14 cellular contexts compared by ENCODE assay signal in genomic region chr2:213016166-213016983, GRCh38.
DNase-seq lines count a peak whose midpoint lies in the region; ATAC-seq and TF ChIP-seq lines count a peak whose summit lies in the region.
"Had no signal": no experiment of that assay in that cellular context is flagged by ENCODE, and none has a peak within 500 bp of the region (broad histone marks: within the 10 kb centered on the region; RNA-seq: fewer than 3 reads in every experiment).

No MANE protein-coding gene starts in this region.

- H3K27me3 Mint-ChIP-seq in CD4-positive, CD25-positive, alpha-beta regulatory T cell: no peaks in the 10 kb centered on the region

- peak overlapping the region; percentile 94 for H3K27ac ChIP-seq in CD4-positive, CD25-positive, alpha-beta regulatory T cell (ENCODE audit: insufficient read depth, low read length, poor library complexity, severe bottlenecking)
- no peak overlapping the region for H3K27ac ChIP-seq in tibial nerve
- H3K27ac ChIP-seq: PC-9, vagina had no signal

- in situ Hi-C loops in GM18951 (cut with MboI; ENCODE audit: low sequenced_read_pairs, unreplicated experiment): no loop called here

- no peak for DNase-seq in CD4-positive, CD25-positive, alpha-beta regulatory T cell
- no peak for DNase-seq in NCI-H2081 treated with DMSO at 0.1 percent for 48 hours (lab: John Stamatoyannopoulos, UW)
- DNase-seq in tibial nerve (ENCODE audit: low spot score in 2 of 2): no peak
- DNase-seq: activated effector memory CD4-positive, alpha-beta T cell treated with Interleukin-2 at 50 U/mL for 16 hours; NCI-H187 treated with DMSO at 0.1 percent for 48 hours; PC-9 had no signal

- peak overlapping the region; percentile 49 to 72 (median 68) for H3K4me3 Mint-ChIP-seq in CD4-positive, CD25-positive, alpha-beta regulatory T cell
- H3K4me3 Mint-ChIP-seq: GM23338 had no signal

- H3K4me1 Mint-ChIP-seq in CD4-positive, CD25-positive, alpha-beta regulatory T cell: peaks cover 53 to 85% (median 70%) of the 10 kb centered on the region in 4 donors
- H3K4me1 Mint-ChIP-seq: GM23338 had no signal

- TF ChIP-seq CTCF in tibial nerve (IDR thresholded peaks at IDR 0.05): no peak

- peak overlapping the region; percentile 79 for H3K4me3 ChIP-seq in CD4-positive, CD25-positive, alpha-beta regulatory T cell (ENCODE audit: low read depth, low read length)
- no peak overlapping the region for H3K4me3 ChIP-seq in tibial nerve
- H3K4me3 ChIP-seq: GM23338, PC-9, vagina had no signal

- TF ChIP-seq EP300 in tibial nerve (IDR thresholded peaks at IDR 0.05): no peak

- H3K4me1 ChIP-seq in CD4-positive, CD25-positive, alpha-beta regulatory T cell (ENCODE audit: control insufficient read depth, insufficient read depth, low read length, poor library complexity, severe bottlenecking): peaks cover 87% of the 10 kb centered on the region
- no peaks in the 10 kb centered on the region for H3K4me1 ChIP-seq in tibial nerve
- H3K4me1 ChIP-seq: vagina had no signal

- peaks cover 33% of the 10 kb centered on the region for H3K36me3 ChIP-seq in CD4-positive, CD25-positive, alpha-beta regulatory T cell (ENCODE audit: control insufficient read depth, insufficient read depth, low read length)
- H3K36me3 ChIP-seq in tibial nerve: peaks cover 0 to 31% (median 0%) of the 10 kb centered on the region in 3 donors

- peaks cover 48% of the 10 kb centered on the region for H3K36me3 Mint-ChIP-seq in CD4-positive, CD25-positive, alpha-beta regulatory T cell

- WGBS in tibial nerve, 2 donors: 94 to 97% methylated on average over 3 of the region's 3 CpGs

- TF ChIP-seq POLR2A in GM18951 (IDR thresholded peaks at IDR 0.05; ENCODE audit: extremely low read depth, insufficient read depth, insufficient read length): peak; percentile 9
- no peak for TF ChIP-seq POLR2A in tibial nerve (IDR thresholded peaks at IDR 0.05)

- H3K27ac Mint-ChIP-seq in CD4-positive, CD25-positive, alpha-beta regulatory T cell: peak overlapping the region; percentile 72 to 94 (median 84)
- H3K27ac Mint-ChIP-seq: GM23338 had no signal

- no peaks in the 10 kb centered on the region for H3K9me3 ChIP-seq in CD4-positive, CD25-positive, alpha-beta regulatory T cell (ENCODE audit: control insufficient read depth in 2 of 2, low read length in 2 of 2)
- no peaks in the 10 kb centered on the region for H3K9me3 ChIP-seq in tibial nerve
- H3K9me3 ChIP-seq: vagina had no signal

- no peaks in the 10 kb centered on the region for H3K27me3 ChIP-seq in CD4-positive, CD25-positive, alpha-beta regulatory T cell (ENCODE audit: control insufficient read depth, insufficient read depth, low read length)
- no peaks in the 10 kb centered on the region for H3K27me3 ChIP-seq in tibial nerve
- H3K27me3 ChIP-seq: vagina had no signal

- ATAC-seq in CD4-positive, CD25-positive, alpha-beta regulatory T cell (ENCODE audit: low read depth in 2 of 2): peak; percentile 29 to 33
- ATAC-seq in HG02610 (IDR thresholded peaks at IDR 0.05; ENCODE audit: unreplicated experiment) (peak; percentile 26), HG03575 (IDR thresholded peaks at IDR 0.05; ENCODE audit: extremely low read depth, insufficient number of reproducible peaks, low FRiP score, unreplicated experiment) (peak; percentile 11), GM19328 (IDR thresholded peaks at IDR 0.05; ENCODE audit: unreplicated experiment) (no peak), GM18870 (IDR thresholded peaks at IDR 0.05; ENCODE audit: unreplicated experiment) (no peak)
- ATAC-seq: GM23338, sciatic nerve had no signal

- H3K9me3 Mint-ChIP-seq in CD4-positive, CD25-positive, alpha-beta regulatory T cell: peaks cover 0 to 2% (median 0%) of the 10 kb centered on the region in 7 donors
- H3K9me3 Mint-ChIP-seq: GM23338 had no signal

Comparison
In these comparisons a context has a peak if more than half of its experiments do, and no peak if none do; other contexts are left out.
1. ATAC-seq: peak in CD4-positive, CD25-positive, alpha-beta regulatory T cell (2 of 2), HG02610 (single experiment) and HG03575 (single experiment); none in GM19328 (single experiment) and GM18870 (single experiment).